10 cellular contexts compared by ENCODE assay signal in the genomic region with DNA sequence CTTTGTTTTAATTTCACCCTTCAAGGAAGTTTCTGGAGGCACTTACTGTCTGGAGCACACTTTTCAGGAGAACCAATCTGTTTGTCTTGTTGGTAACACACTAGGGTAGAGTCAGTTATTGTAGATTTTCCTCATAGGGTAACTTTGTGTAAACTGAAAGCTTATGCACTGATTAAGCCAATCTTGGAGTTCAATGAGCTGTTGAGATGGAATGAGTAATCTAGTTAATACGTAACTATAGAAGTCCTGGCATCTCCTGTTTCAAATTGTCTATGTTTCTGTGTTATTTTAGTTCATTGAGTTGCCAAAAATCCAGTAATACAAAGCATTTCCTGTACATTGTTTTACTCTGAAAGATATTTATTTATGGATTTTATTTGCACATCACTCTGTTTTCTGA.
DNase-seq lines count a peak whose midpoint lies in the region; FAIRE-seq and TF ChIP-seq lines count a peak whose summit lies in the region.
"Had no signal": no experiment of that assay in that cellular context is flagged by ENCODE, and none has a peak within 500 bp of the region (broad histone marks: within the 10 kb centered on the region; RNA-seq: fewer than 3 reads in every experiment).

No MANE protein-coding gene starts in this region.

- H3K36me3 Mint-ChIP-seq in progenitor cell of endocrine pancreas (ENCODE audit: insufficient read depth) = peaks cover 2% of the 10 kb centered on the region

- H3K9me3 Mint-ChIP-seq in progenitor cell of endocrine pancreas (ENCODE audit: low read depth) = no peaks in the 10 kb centered on the region
- H3K9me3 Mint-ChIP-seq: activated naive CD8-positive, alpha-beta T cell treated with anti-CD3 and anti-CD28 coated beads, Interleukin-2, amount 10 ng/mL, durations not matched to agents 7 days and 5 days had no signal

- H3K27me3 ChIP-seq in suprapubic skin = no peaks in the 10 kb centered on the region
- no peaks in the 10 kb centered on the region for H3K27me3 ChIP-seq in left ventricle myocardium inferior (ENCODE audit: low read depth)

- H3K36me3 ChIP-seq in suprapubic skin (no peaks in the 10 kb centered on the region), left ventricle myocardium inferior (no peaks in the 10 kb centered on the region)

- intact Hi-C loops in left ventricle myocardium inferior (cut with micrococcal nuclease) = no loop called here

- TF ChIP-seq CTCF in progenitor cell of endocrine pancreas (IDR thresholded peaks at IDR 0.05; ENCODE audit: unreplicated experiment) = no peak
- TF ChIP-seq CTCF in suprapubic skin (IDR thresholded peaks at IDR 0.05) = no peak
- TF ChIP-seq CTCF in left ventricle myocardium inferior (IDR thresholded peaks at IDR 0.05; ENCODE audit: borderline replicate concordance) = no peak
- TF ChIP-seq CTCF in GM10266 (IDR thresholded peaks at IDR 0.05; ENCODE audit: control insufficient read depth, insufficient read depth, low read depth, missing control alignments) = no peak

- no peaks in the 10 kb centered on the region for H3K4me1 ChIP-seq in suprapubic skin
- no peaks in the 10 kb centered on the region for H3K4me1 ChIP-seq in left ventricle myocardium inferior

- H3K4me1 Mint-ChIP-seq in progenitor cell of endocrine pancreas (ENCODE audit: low read depth) = peaks cover 39% of the 10 kb centered on the region
- H3K4me1 Mint-ChIP-seq: activated naive CD8-positive, alpha-beta T cell treated with anti-CD3 and anti-CD28 coated beads, Interleukin-2, amount 10 ng/mL, durations not matched to agents 7 days and 5 days had no signal

- H3K9me3 ChIP-seq in suprapubic skin (no peaks in the 10 kb centered on the region), left ventricle myocardium inferior (replicated peaks) (no peaks in the 10 kb centered on the region)

- no peak overlapping the region for H3K4me3 ChIP-seq in suprapubic skin
- H3K4me3 ChIP-seq in left ventricle myocardium inferior = no peak overlapping the region

- H3K27me3 Mint-ChIP-seq in progenitor cell of endocrine pancreas = no peaks in the 10 kb centered on the region
- H3K27me3 Mint-ChIP-seq: activated naive CD8-positive, alpha-beta T cell treated with anti-CD3 and anti-CD28 coated beads, Interleukin-2, amount 10 ng/mL, durations not matched to agents 7 days and 5 days had no signal

- peak overlapping the region; percentile 49 for H3K4me3 Mint-ChIP-seq in progenitor cell of endocrine pancreas (ENCODE audit: low read depth)
- H3K4me3 Mint-ChIP-seq: activated naive CD8-positive, alpha-beta T cell treated with anti-CD3 and anti-CD28 coated beads, Interleukin-2, amount 10 ng/mL, durations not matched to agents 7 days and 5 days had no signal

- TF ChIP-seq POLR2A in suprapubic skin (IDR thresholded peaks at IDR 0.05) = no peak
- TF ChIP-seq POLR2A in GM12891 (IDR thresholded peaks at IDR 0.05; ENCODE audit: low read depth, low read length) = no peak

- peak overlapping the region; percentile 91 for H3K27ac Mint-ChIP-seq in progenitor cell of endocrine pancreas
- H3K27ac Mint-ChIP-seq: activated naive CD8-positive, alpha-beta T cell treated with anti-CD3 and anti-CD28 coated beads, Interleukin-2, amount 10 ng/mL, durations not matched to agents 7 days and 5 days had no signal

- no peak for TF ChIP-seq EP300 in suprapubic skin (IDR thresholded peaks at IDR 0.05)

- peak; percentile 71 for DNase-seq in GM03348 (ENCODE audit: low spot score)
- DNase-seq in RCC 7860 (ENCODE audit: low spot score) = peak; percentile 97
- DNase-seq in fibroblast of gingiva (ENCODE audit: low read depth) = peak; percentile 90
- no peak for DNase-seq in progenitor cell of endocrine pancreas (ENCODE audit: low spot score, unreplicated experiment)
- no peak for DNase-seq in suprapubic skin (ENCODE audit: low spot score in 2 of 2)
- no peak for DNase-seq in GM12891 (ENCODE audit: insufficient read length, low spot score)
- no peak for DNase-seq in left ventricle myocardium inferior
- DNase-seq in GM10266 (ENCODE audit: extremely low spot score) = no peak
- DNase-seq: activated naive CD8-positive, alpha-beta T cell treated with anti-CD3 and anti-CD28 coated beads, Interleukin-2, amount 10 ng/mL, durations not matched to agents 7 days and 5 days had no signal

- FAIRE-seq in RCC 7860 (lab: Jason Lieb, UNC) = peak; percentile 98
- no peak for FAIRE-seq in GM12891 (lab: Jason Lieb, UNC)
- FAIRE-seq: TTC549 had no signal

- H3K27ac ChIP-seq in suprapubic skin = no peak overlapping the region
- no peak overlapping the region for H3K27ac ChIP-seq in left ventricle myocardium inferior (replicated peaks)

- WGBS in suprapubic skin = 59% methylated on average over 1 of the region's 1 CpG

TF ChIP-seq in GM12891, 5 proteins besides CTCF, POLR2A, EP300 and RAD21:
- TF ChIP-seq POLR2AphosphoS5 (IDR thresholded peaks at IDR 0.05; ENCODE audit: low read depth, low read length) (no peak), TAF1 (IDR thresholded peaks at IDR 0.05; ENCODE audit: low read depth, low read length) (no peak), PAX5 (IDR thresholded peaks at IDR 0.05; ENCODE audit: insufficient read depth, low read length, severe bottlenecking) (no peak), POU2F2 (IDR thresholded peaks at IDR 0.05; ENCODE audit: low read depth, low read length) (no peak), SPI1 (IDR thresholded peaks at IDR 0.05; ENCODE audit: low read depth, low read length) (no peak)
TF ChIP-seq in GM12891: peak in this region for 0.

Comparison
In these comparisons a context has a peak if more than half of its experiments do, and no peak if none do; other contexts are left out.
1. DNase-seq: peak in GM03348 (single experiment), RCC 7860 (single experiment) and fibroblast of gingiva (single experiment); none in progenitor cell of endocrine pancreas (single experiment), suprapubic skin (0 of 2), GM12891 (single experiment), left ventricle myocardium inferior (single experiment) and GM10266 (single experiment).